ENCODE assay signal across 1 cellular context in genomic region chr19:30648321-30648720, GRCh38.
TF ChIP-seq lines count a peak whose summit lies in the region.

No MANE protein-coding gene starts in this region.

TF ChIP-seq in GM23338, 12 proteins besides CTCF, POLR2A, EP300 and RAD21 (continued from another document):
- no peak for TF ChIP-seq ZNF462 (CRISPR knock-in tag; IDR thresholded peaks at IDR 0.05)
- no peak for TF ChIP-seq ETS1 (IDR thresholded peaks at IDR 0.05)
- no peak for TF ChIP-seq ZNF331 (CRISPR knock-in tag; IDR thresholded peaks at IDR 0.05; ENCODE audit: low read depth)
- no peak for TF ChIP-seq POLR2AphosphoS5 (IDR thresholded peaks at IDR 0.05; ENCODE audit: low read depth)
- no peak for TF ChIP-seq JUNB (IDR thresholded peaks at IDR 0.05; ENCODE audit: unreplicated experiment)
- no peak for TF ChIP-seq EZH2phosphoT487 (IDR thresholded peaks at IDR 0.05; ENCODE audit: unreplicated experiment)
